ENCODE assay signal across 15 cellular contexts in the genomic region with DNA sequence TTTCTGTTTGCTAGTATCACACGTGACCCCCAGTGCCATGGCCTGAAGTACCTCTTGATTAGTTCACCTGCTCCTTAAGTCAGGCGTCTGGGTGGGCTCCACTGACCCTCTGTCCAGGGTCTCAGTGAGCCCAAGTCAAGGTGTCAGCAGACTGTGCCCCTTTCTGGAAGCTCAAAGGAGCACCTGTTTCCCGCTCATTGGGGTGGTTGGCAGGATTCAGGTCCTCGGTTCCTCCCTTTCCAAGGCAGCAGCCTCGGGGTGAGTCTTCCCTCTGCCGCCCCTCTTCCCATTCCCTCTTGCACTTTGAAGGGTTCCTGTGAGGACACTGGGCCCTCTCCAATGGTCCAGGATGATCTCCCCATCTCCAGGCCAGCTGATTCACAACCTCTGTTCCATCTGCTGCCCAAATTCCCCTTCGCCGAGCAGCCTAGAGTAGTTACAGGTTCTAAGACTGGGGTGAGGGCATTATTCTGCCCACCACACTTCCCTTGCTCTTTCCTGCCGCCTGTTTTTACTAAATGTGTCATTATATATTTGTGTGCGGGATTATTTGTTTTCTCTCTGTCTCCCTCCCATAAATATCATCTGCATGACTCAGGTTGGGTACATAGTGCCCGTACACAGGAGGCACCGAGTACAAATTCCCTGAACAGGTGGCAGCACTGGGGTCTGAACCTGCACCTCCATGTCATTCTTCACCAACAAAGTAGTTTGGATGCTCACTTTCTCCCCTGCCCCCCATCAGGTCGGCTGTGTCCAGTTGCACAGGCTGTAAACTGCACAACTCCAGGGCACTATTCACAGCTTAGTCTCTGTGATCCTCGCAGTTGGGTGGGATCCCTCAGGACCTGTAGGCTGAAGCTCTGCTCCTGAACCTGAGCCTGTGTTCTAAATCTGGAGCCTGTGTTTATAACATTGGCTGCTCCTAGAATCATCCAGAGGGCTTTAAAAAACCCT. TPM values are rescaled to one million over a fixed set of nuclear protein-coding genes. Genes with fewer than 3 reads are reported as not detected.
DNase-seq lines count a peak whose midpoint lies in the region; ATAC-seq, FAIRE-seq and TF ChIP-seq lines count a peak whose summit lies in the region.
"Had no signal": no experiment of that assay in that cellular context is flagged by ENCODE, and none has a peak within 500 bp of the region (broad histone marks: within the 10 kb centered on the region; RNA-seq: fewer than 3 reads in every experiment).

No MANE protein-coding gene starts in this region.

- DNase-seq in CD4-positive, alpha-beta T cell: no peak
- DNase-seq in HL-60 (ENCODE audit: low read depth in 1 of 2, low spot score in 1 of 2) (no peak), K562 (ENCODE audit: extremely low read depth in 1 of 4, low spot score in 3 of 4) (no peak), lower lobe of right lung (no peak), body of pancreas (no peak)
- no peak for DNase-seq in activated CD4-positive, alpha-beta memory T cell treated with anti-CD3 and anti-CD28 coated beads for 36 hours
- DNase-seq: activated CD4-positive, CD25-positive, alpha-beta regulatory T cell; DMS79 treated with DMSO at 0.1 percent for 48 hours; NCI-H1694 treated with DMSO at 0.1 percent for 48 hours; stimulated activated naive B cell treated with anti-CD40 and anti-IgM and Interleukin-4, amounts not matched to agents 10 μg/mL and 1 μg/mL and 100 μg/mL, for 72 hours; SW 1271 had no signal

- H4K20me1 ChIP-seq in K562 (replicated peaks; ENCODE audit: control insufficient read depth, insufficient read depth, low read length): no peaks in the 10 kb centered on the region

- 70% methylated on average over 14 of the region's 14 CpGs for WGBS in K562 (ENCODE audit: insufficient coverage, low coverage, missing lambda C conversion rate)
- 57 to 73% methylated on average over 14 of the region's 14 CpGs for WGBS in body of pancreas, 2 donors

- no peaks in the 10 kb centered on the region for H3K27me3 Mint-ChIP-seq in CD4-positive, alpha-beta T cell
- no peaks in the 10 kb centered on the region for H3K27me3 Mint-ChIP-seq in activated CD4-positive, alpha-beta memory T cell treated with anti-CD3 and anti-CD28 coated beads for 36 hours
- H3K27me3 Mint-ChIP-seq: stimulated activated naive B cell treated with anti-CD40 and anti-IgM and Interleukin-4, amounts not matched to agents 10 μg/mL and 1 μg/mL and 100 μg/mL, for 72 hours had no signal

- H3K4me3 ChIP-seq in HL-60 (replicated peaks; ENCODE audit: insufficient read depth, low read length) (no peak overlapping the region), K562 (no peak overlapping the region), rectal smooth muscle tissue (ENCODE audit: low read length) (no peak overlapping the region), lower lobe of right lung (no peak overlapping the region), body of pancreas (no peak overlapping the region)

- H3K27ac ChIP-seq in CD4-positive, alpha-beta T cell (ENCODE audit: low read depth, low read length): no peak overlapping the region
- H3K27ac ChIP-seq in HL-60 (replicated peaks): peak overlapping the region; percentile 60
- peak overlapping the region; percentile 62 for H3K27ac ChIP-seq in K562 (ENCODE audit: extremely low read depth, low read depth, low read length)
- H3K27ac ChIP-seq in rectal smooth muscle tissue (ENCODE audit: low read depth, low read length): peak overlapping the region; percentile 62
- H3K27ac ChIP-seq in lower lobe of right lung: no peak overlapping the region
- no peak overlapping the region for H3K27ac ChIP-seq in body of pancreas

- H3K36me3 Mint-ChIP-seq in CD4-positive, alpha-beta T cell (ENCODE audit: low read depth): no peaks in the 10 kb centered on the region
- no peaks in the 10 kb centered on the region for H3K36me3 Mint-ChIP-seq in activated CD4-positive, alpha-beta memory T cell treated with anti-CD3 and anti-CD28 coated beads for 36 hours

- CTCF ChIA-PET in CD4-positive, alpha-beta T cell (lab: Charles Lee): no interaction called here
- CTCF ChIA-PET in K562 (lab: Yijun Ruan, JAX; ENCODE audit: low intra/inter-chr PET ratio): no interaction called here
- CTCF ChIA-PET in activated CD4-positive, alpha-beta memory T cell treated with anti-CD3 and anti-CD28 coated beads for 36 hours (lab: Charles Lee): no interaction called here

- no TSS peak for BruUV-seq in K562 (replicated peaks; lab: Mats Ljungman, UMichigan)

- no peak for TF ChIP-seq RAD21 in K562 (CRISPR knock-in tag; conservative IDR thresholded peaks at IDR 0.05 in 1 of 2, IDR thresholded peaks at IDR 0.05 in 1 of 2)

- in situ Hi-C loops in K562 (cut with MboI): no loop called here

- TF ChIP-seq POLR2A in K562 (conservative IDR thresholded peaks at IDR 0.05) (no peak), body of pancreas (IDR thresholded peaks at IDR 0.05) (no peak)

- H3K4me1 Mint-ChIP-seq in CD4-positive, alpha-beta T cell (ENCODE audit: low read depth): peaks cover 42% of the 10 kb centered on the region
- H3K4me1 Mint-ChIP-seq in activated CD4-positive, alpha-beta memory T cell treated with anti-CD3 and anti-CD28 coated beads for 36 hours (ENCODE audit: low read depth): peaks cover 18% of the 10 kb centered on the region

- peaks cover 47 to 55% of the 10 kb centered on the region in 2 experiments for H3K4me1 ChIP-seq in K562 (replicated peaks in 1 of 2; ENCODE audit: control insufficient read depth in 2 of 2, insufficient read depth in 2 of 2, low read length in 2 of 2)
- peaks cover 34% of the 10 kb centered on the region for H3K4me1 ChIP-seq in rectal smooth muscle tissue (ENCODE audit: control insufficient read depth, insufficient read depth, low read length)
- H3K4me1 ChIP-seq in lower lobe of right lung: peaks cover 23% of the 10 kb centered on the region
- no peaks in the 10 kb centered on the region for H3K4me1 ChIP-seq in body of pancreas
- H3K4me1 ChIP-seq: BE2C had no signal

- H3K4me3 Mint-ChIP-seq in CD4-positive, alpha-beta T cell: no peak overlapping the region
- H3K4me3 Mint-ChIP-seq in activated CD4-positive, alpha-beta memory T cell treated with anti-CD3 and anti-CD28 coated beads for 36 hours: no peak overlapping the region

- H3K9me3 ChIP-seq in CD4-positive, alpha-beta T cell (ENCODE audit: control insufficient read depth, low read length): no peaks in the 10 kb centered on the region
- H3K9me3 ChIP-seq in K562 (replicated peaks; ENCODE audit: control insufficient read depth, insufficient read depth, low read depth, low read length) (0 out of 2 replicates have a peak, but pooled peaks cover 4% of the 10 kb centered on the region), lower lobe of right lung (no peaks in the 10 kb centered on the region), body of pancreas (no peaks in the 10 kb centered on the region)
- H3K9me3 ChIP-seq: BE2C, left lung had no signal

- no peak for TF ChIP-seq EP300 in K562 (IDR thresholded peaks at IDR 0.05; ENCODE audit: low read length)

- H3K79me2 ChIP-seq in K562 (ENCODE audit: control insufficient read depth, insufficient read depth, low read length): no peaks in the 10 kb centered on the region

- H3K9me3 Mint-ChIP-seq in CD4-positive, alpha-beta T cell: no peaks in the 10 kb centered on the region
- no peaks in the 10 kb centered on the region for H3K9me3 Mint-ChIP-seq in activated CD4-positive, alpha-beta memory T cell treated with anti-CD3 and anti-CD28 coated beads for 36 hours

- peak overlapping the region; percentile 22 for H2AFZ ChIP-seq in K562 (ENCODE audit: low read depth, low read length)

- FAIRE-seq in K562 (lab: Jason Lieb, UNC): peak; percentile 26

- no peaks in the 10 kb centered on the region for H3K27me3 ChIP-seq in CD4-positive, alpha-beta T cell (ENCODE audit: control insufficient read depth, insufficient read depth, low read length)
- H3K27me3 ChIP-seq in HL-60 (ENCODE audit: insufficient read depth, poor library complexity, severe bottlenecking) (no peaks in the 10 kb centered on the region), K562 (ENCODE audit: control insufficient read depth in 2 of 2, insufficient read depth in 2 of 2, low read length in 2 of 2) (no peaks in the 10 kb centered on the region), rectal smooth muscle tissue (ENCODE audit: control insufficient read depth, insufficient read depth, low read length) (no peaks in the 10 kb centered on the region), lower lobe of right lung (ENCODE audit: low read depth) (peaks cover 4% of the 10 kb centered on the region), body of pancreas (no peaks in the 10 kb centered on the region)
- H3K27me3 ChIP-seq: BE2C had no signal

- H3K36me3 ChIP-seq in K562 (ENCODE audit: control insufficient read depth, insufficient read depth, low read length) (no peaks in the 10 kb centered on the region), rectal smooth muscle tissue (ENCODE audit: control insufficient read depth, insufficient read depth, low read length) (no peaks in the 10 kb centered on the region), lower lobe of right lung (no peaks in the 10 kb centered on the region), body of pancreas (replicated peaks in 1 of 2; ENCODE audit: insufficient read depth in 1 of 2, low read depth in 2 of 2) (no peaks in the 10 kb centered on the region)
- H3K36me3 ChIP-seq: BE2C, left lung had no signal

- intact Hi-C loops in CD4-positive, alpha-beta T cell (cut with DNase I, micrococcal nuclease): no loop called here
- intact Hi-C loops in K562 (cut with micrococcal nuclease): loop anchor here (5.0 kb wide), 1 partner anchor 57 kb away; the partner anchor contains the start of gene RBM38
- intact Hi-C loops in lower lobe of right lung (cut with DNase I): no loop called here
- intact Hi-C loops in body of pancreas (cut with DNase I): loop anchor here (5.0 kb wide), 1 partner anchor 62 kb away; no protein-coding TSS in a partner anchor
- intact Hi-C loops in activated CD4-positive, alpha-beta memory T cell treated with anti-CD3 and anti-CD28 coated beads for 36 hours (cut with micrococcal nuclease): no loop called here

- H3K9ac ChIP-seq in K562 (ENCODE audit: insufficient read depth in 1 of 2, low read depth in 2 of 2, low read length in 2 of 2) (peak overlapping the region; percentile 32 to 51; a peak in 2 of 4 replicates), rectal smooth muscle tissue (ENCODE audit: low read length) (no peak overlapping the region)

- peak overlapping the region; percentile 83 for H3K27ac Mint-ChIP-seq in CD4-positive, alpha-beta T cell
- H3K27ac Mint-ChIP-seq in activated CD4-positive, alpha-beta memory T cell treated with anti-CD3 and anti-CD28 coated beads for 36 hours: no peak overlapping the region

- ATAC-seq in CD4-positive, alpha-beta T cell (ENCODE audit: poor library complexity): no peak
- ATAC-seq in K562 (no peak), lower lobe of right lung (no peak), body of pancreas (no peak), GM19452 (IDR thresholded peaks at IDR 0.05; ENCODE audit: unreplicated experiment) (no peak)

- no peak for TF ChIP-seq CTCF in CD4-positive, alpha-beta T cell (IDR thresholded peaks at IDR 0.05)
- TF ChIP-seq CTCF in HL-60 (IDR thresholded peaks at IDR 0.05; ENCODE audit: insufficient read depth, low read length) (no peak), K562 (IDR thresholded peaks at IDR 0.05 in 2 of 3, conservative IDR thresholded peaks at IDR 0.05 in 1 of 3; ENCODE audit: insufficient read depth in 2 of 3, low read depth in 1 of 3, low read length in 3 of 3) (no peak), lower lobe of right lung (IDR thresholded peaks at IDR 0.05) (no peak), body of pancreas (IDR thresholded peaks at IDR 0.05) (no peak)

- POLR2A ChIA-PET in CD4-positive, alpha-beta T cell (lab: Charles Lee): interaction anchor here (0.7 to 2.1 kb wide), 6 partner anchors 14 to 59 kb away, joined by 3 to 14 read pairs (median 4); partner anchors contain the start of gene RBM38
- POLR2A ChIA-PET in K562 (lab: Yijun Ruan, JAX): interaction anchor here (0.6 to 1.1 kb wide), 6 partner anchors 8 to 59 kb away, joined by 3 to 4 read pairs (median 3); no protein-coding TSS in a partner anchor
- POLR2A ChIA-PET in activated CD4-positive, alpha-beta memory T cell treated with anti-CD3 and anti-CD28 coated beads for 36 hours (lab: Charles Lee): no interaction called here

- H3K9me1 ChIP-seq in K562 (ENCODE audit: control insufficient read depth, insufficient read depth, low read length): peaks cover 4% of the 10 kb centered on the region

- H3K4me2 ChIP-seq in K562 (ENCODE audit: insufficient read depth, low read length): 0 out of 2 replicates have a peak overlapping the region, but pooled peaks have one; percentile 29

RNA-seq across cellular contexts. Expression of gene RBM38, which starts 58.5 kb away (rescaled TPM):
- 100 to 1,000 TPM; 604 to 645 TPM for total RNA-seq in CD4-positive, alpha-beta T cell
- total RNA-seq in K562 (2011; cell fraction: chromatin; rRNA removed; ENCODE audit: low replicate concordance): 13.6 and 33.0 TPM in 2 replicates
- 29.3 and 29.4 TPM in 2 replicates for total RNA-seq in K562 (2011; cell fraction: nucleolus; rRNA removed)
- total RNA-seq in K562 (2011; cell fraction: nucleoplasm; rRNA removed): 21.9 and 24.7 TPM in 2 replicates
- total RNA-seq in K562 (2014; rRNA removed) (63.6 and 74.0 TPM in 2 replicates), K562 (2014; rRNA removed; fragmentation: Illumina TruSeq; extraction: Trizol) (10.9 and 12.3 TPM in 2 replicates), K562 (2015; rRNA removed; fragmentation: Illumina TruSeq; extraction: Trizol) (33.9 and 36.1 TPM in 2 replicates), K562 (2021) (82.4 and 83.4 TPM in 2 replicates), lower lobe of right lung (15.5 TPM), body of pancreas (10 to 100 TPM in 1 of 2 donors, 1 to 10 TPM in 1; 5.6 to 12.7 TPM)
- polyA plus RNA-seq in K562 (2011; rRNA removed) (31.9 and 33.2 TPM in 2 replicates), K562 (2014; fragmentation: Illumina TruSeq; extraction: Trizol) (22.5 and 55.0 TPM in 2 replicates), K562 (2014; fragmentation: Nextera tagmentation; extraction: Ambion mirVana) (under 1 TPM; 0.28 to 0.39 TPM), K562 (2014; rRNA removed) (79.6 and 84.1 TPM in 2 replicates)
- polyA plus RNA-seq in K562 (2011; cell fraction: cytosol; rRNA removed): 44.2 and 145 TPM in 2 replicates
- polyA plus RNA-seq in K562 (2011; cell fraction: nucleus; rRNA removed): 29.1 and 66.0 TPM in 2 replicates
- 54.8 and 56.8 TPM in 2 replicates for polyA plus RNA-seq in K562 (2012)
- 7.0 and 14.2 TPM in 2 replicates for polyA minus RNA-seq in K562 (2011; rRNA and poly(A)+ RNA removed)
- polyA minus RNA-seq in K562 (2011; cell fraction: cytosol; rRNA and poly(A)+ RNA removed): 35.7 and 38.9 TPM in 2 replicates
- 8.0 and 10.9 TPM in 2 replicates for polyA minus RNA-seq in K562 (2011; cell fraction: nucleus; rRNA and poly(A)+ RNA removed)
- total RNA-seq in activated CD4-positive, alpha-beta memory T cell treated with anti-CD3 and anti-CD28 coated beads for 36 hours: 10 to 100 TPM; 73.4 to 77.3 TPM

Comparison
In these comparisons a context has a peak if more than half of its experiments do, and no peak if none do; other contexts are left out.
1. H3K27ac ChIP-seq: peak in HL-60 (single experiment), K562 (single experiment) and rectal smooth muscle tissue (single experiment); none in CD4-positive, alpha-beta T cell (single experiment), lower lobe of right lung (single experiment) and body of pancreas (0 of 4).
2. RNA of gene RBM38, which starts 58.5 kb away (total RNA-seq): 604 to 645 TPM in CD4-positive, alpha-beta T cell; 73.4 to 77.3 TPM in activated CD4-positive, alpha-beta memory T cell treated with anti-CD3 and anti-CD28 coated beads for 36 hours, 10.9 to 83.4 TPM in K562, 15.5 TPM in lower lobe of right lung (single experiment) and 5.6 to 12.7 TPM in body of pancreas; every median in the first group is over 4 times any median in the second.
3. intact Hi-C loops: an anchor here in K562 (5.0 kb wide) and body of pancreas (5.0 kb wide); none called in CD4-positive, alpha-beta T cell, lower lobe of right lung and activated CD4-positive, alpha-beta memory T cell treated with anti-CD3 and anti-CD28 coated beads for 36 hours.